ENCODE assay signal across 8 cellular contexts in the genomic region with DNA sequence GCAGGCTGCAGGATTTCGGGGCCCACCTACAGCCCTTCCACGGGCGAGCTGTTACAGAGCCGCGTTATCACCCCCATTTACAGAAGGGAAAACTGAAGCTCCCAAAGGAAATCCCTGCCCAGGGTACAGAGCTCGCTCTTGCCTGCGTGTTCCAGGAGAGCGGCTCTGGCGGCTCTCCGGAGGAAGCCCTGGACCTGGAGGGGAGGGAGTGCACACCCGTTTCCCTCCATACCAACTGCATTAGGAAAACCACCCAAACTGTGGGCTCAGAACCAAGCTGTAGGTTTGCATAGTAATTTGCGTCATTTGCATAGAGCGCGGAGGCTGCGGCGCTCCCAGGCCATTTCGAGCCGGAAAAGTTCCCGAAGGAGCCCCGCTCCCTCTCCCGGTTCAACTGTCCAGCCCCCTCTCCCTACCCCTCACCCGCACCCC. TPM values are rescaled to one million over a fixed set of nuclear protein-coding genes. Genes with fewer than 3 reads are reported as not detected.
DNase-seq lines count a peak whose midpoint lies in the region; ATAC-seq and TF ChIP-seq lines count a peak whose summit lies in the region.

No MANE protein-coding gene starts in this region.

- peak overlapping the region in 2 of 3 donors; percentile 93 to 97 for H3K27ac Mint-ChIP-seq in CD4-positive, CD25-positive, alpha-beta regulatory T cell
- peak overlapping the region; percentile 81 for H3K27ac Mint-ChIP-seq in activated CD8-positive, alpha-beta T cell treated with anti-CD3 and anti-CD28 coated beads for 36 hours
- H3K27ac Mint-ChIP-seq in progenitor cell of endocrine pancreas, result peak overlapping the region; percentile 74

- peaks cover 0 to 15% (median 7%) of the 10 kb centered on the region in 4 donors for H3K4me1 Mint-ChIP-seq in CD4-positive, CD25-positive, alpha-beta regulatory T cell
- peaks cover 5% of the 10 kb centered on the region for H3K4me1 Mint-ChIP-seq in activated CD8-positive, alpha-beta T cell treated with anti-CD3 and anti-CD28 coated beads for 36 hours (ENCODE audit: low read depth)
- no peaks in the 10 kb centered on the region for H3K4me1 Mint-ChIP-seq in progenitor cell of endocrine pancreas (ENCODE audit: low read depth)

- TF ChIP-seq CTCF in activated CD8-positive, alpha-beta T cell treated with anti-CD3 and anti-CD28 coated beads for 36 hours (IDR thresholded peaks at IDR 0.05), result no peak
- TF ChIP-seq CTCF in progenitor cell of endocrine pancreas (IDR thresholded peaks at IDR 0.05; ENCODE audit: unreplicated experiment), result no peak

- intact Hi-C loops in activated CD8-positive, alpha-beta T cell treated with anti-CD3 and anti-CD28 coated beads for 36 hours (cut with micrococcal nuclease), result loop anchor here (2.0 to 10.0 kb wide), 3 partner anchors 24 to 227 kb away; partner anchors contain the start of gene ADGRB2

- peak overlapping the region; percentile 82 for H3K27ac ChIP-seq in CD4-positive, CD25-positive, alpha-beta regulatory T cell (ENCODE audit: insufficient read depth, low read length, poor library complexity, severe bottlenecking)

- POLR2A ChIA-PET in activated CD8-positive, alpha-beta T cell treated with anti-CD3 and anti-CD28 coated beads for 36 hours (lab: Charles Lee), result interaction anchor here (0.6 to 3.2 kb wide), 8 partner anchors 11 to 228 kb away, joined by 3 to 17 read pairs (median 4); no protein-coding TSS in a partner anchor

- peaks cover 4% of the 10 kb centered on the region for H3K27me3 ChIP-seq in CD4-positive, CD25-positive, alpha-beta regulatory T cell (ENCODE audit: control insufficient read depth, insufficient read depth, low read length)

- peak overlapping the region; percentile 83 for H3K4me3 ChIP-seq in CD4-positive, CD25-positive, alpha-beta regulatory T cell (ENCODE audit: low read depth, low read length)

- peak overlapping the region; percentile 84 to 94 (median 94) for H3K4me3 Mint-ChIP-seq in CD4-positive, CD25-positive, alpha-beta regulatory T cell
- H3K4me3 Mint-ChIP-seq in activated CD8-positive, alpha-beta T cell treated with anti-CD3 and anti-CD28 coated beads for 36 hours, result peak overlapping the region; percentile 78
- H3K4me3 Mint-ChIP-seq in progenitor cell of endocrine pancreas (ENCODE audit: low read depth), result peak overlapping the region; percentile 84

- peaks cover 0 to 2% (median 0%) of the 10 kb centered on the region in 7 donors for H3K9me3 Mint-ChIP-seq in CD4-positive, CD25-positive, alpha-beta regulatory T cell
- H3K9me3 Mint-ChIP-seq in activated CD8-positive, alpha-beta T cell treated with anti-CD3 and anti-CD28 coated beads for 36 hours, result no peaks in the 10 kb centered on the region
- no peaks in the 10 kb centered on the region for H3K9me3 Mint-ChIP-seq in progenitor cell of endocrine pancreas (ENCODE audit: low read depth)

- DNase-seq in CD4-positive, CD25-positive, alpha-beta regulatory T cell, result no peak
- DNase-seq in HuH-7 (ENCODE audit: low spot score), result peak; percentile 42
- no peak for DNase-seq in activated CD8-positive, alpha-beta T cell treated with anti-CD3 and anti-CD28 coated beads for 36 hours
- peak; percentile 65 for DNase-seq in glomerular visceral epithelial cell (ENCODE audit: extremely low spot score)
- DNase-seq in progenitor cell of endocrine pancreas (ENCODE audit: low spot score, unreplicated experiment), result no peak
- no peak for DNase-seq in ureter (ENCODE audit: low spot score)
- DNase-seq in 8988T, result no peak

- no peaks in the 10 kb centered on the region for H3K27me3 Mint-ChIP-seq in CD4-positive, CD25-positive, alpha-beta regulatory T cell
- H3K27me3 Mint-ChIP-seq in activated CD8-positive, alpha-beta T cell treated with anti-CD3 and anti-CD28 coated beads for 36 hours, result no peaks in the 10 kb centered on the region
- peaks cover 15% of the 10 kb centered on the region for H3K27me3 Mint-ChIP-seq in progenitor cell of endocrine pancreas

- H3K36me3 Mint-ChIP-seq in CD4-positive, CD25-positive, alpha-beta regulatory T cell, result no peaks in the 10 kb centered on the region
- H3K36me3 Mint-ChIP-seq in activated CD8-positive, alpha-beta T cell treated with anti-CD3 and anti-CD28 coated beads for 36 hours (ENCODE audit: low read depth), result no peaks in the 10 kb centered on the region
- no peaks in the 10 kb centered on the region for H3K36me3 Mint-ChIP-seq in progenitor cell of endocrine pancreas (ENCODE audit: insufficient read depth)

- H3K4me1 ChIP-seq in CD4-positive, CD25-positive, alpha-beta regulatory T cell (ENCODE audit: control insufficient read depth, insufficient read depth, low read length, poor library complexity, severe bottlenecking), result peaks cover 19% of the 10 kb centered on the region

- no peaks in the 10 kb centered on the region for H3K36me3 ChIP-seq in CD4-positive, CD25-positive, alpha-beta regulatory T cell (ENCODE audit: control insufficient read depth, insufficient read depth, low read length)

- peak; percentile 33 to 38 for ATAC-seq in CD4-positive, CD25-positive, alpha-beta regulatory T cell (ENCODE audit: low read depth in 2 of 2)
- ATAC-seq in GM19397 (IDR thresholded peaks at IDR 0.05; ENCODE audit: unreplicated experiment), result peak; percentile 22
- peak; percentile 55 for ATAC-seq in activated CD8-positive, alpha-beta T cell treated with anti-CD3 and anti-CD28 coated beads for 36 hours

- CTCF ChIA-PET in activated CD8-positive, alpha-beta T cell treated with anti-CD3 and anti-CD28 coated beads for 36 hours (lab: Charles Lee), result interaction anchor here (0.8 to 5.0 kb wide), 47 partner anchors 9 to 426 kb away, joined by 3 to 129 read pairs (median 5); partner anchors contain the start of genes ADGRB2, CCDC28B, PEF1 and SPOCD1

- no peaks in the 10 kb centered on the region for H3K9me3 ChIP-seq in CD4-positive, CD25-positive, alpha-beta regulatory T cell (ENCODE audit: control insufficient read depth in 2 of 2, low read length in 2 of 2)

RNA-seq across cellular contexts. Expression of gene ADGRB2, which starts 24.7 kb away (rescaled TPM):
- total RNA-seq in CD4-positive, CD25-positive, alpha-beta regulatory T cell, result 1.9 TPM
- under 1 TPM; 0.19 to 0.49 (median 0.31) TPM for polyA plus RNA-seq in CD4-positive, CD25-positive, alpha-beta regulatory T cell
- under 1 TPM; 0.54 to 0.56 TPM for total RNA-seq in activated CD8-positive, alpha-beta T cell treated with anti-CD3 and anti-CD28 coated beads for 36 hours
- total RNA-seq in progenitor cell of endocrine pancreas (4.6 and 5.5 TPM in 2 replicates), ureter (7.5 TPM)

RNA-seq across cellular contexts. Expression of gene SPOCD1, which starts 27.0 kb away (rescaled TPM):
- total RNA-seq in CD4-positive, CD25-positive, alpha-beta regulatory T cell, result 1.1 TPM
- not detected for polyA plus RNA-seq in CD4-positive, CD25-positive, alpha-beta regulatory T cell
- total RNA-seq in activated CD8-positive, alpha-beta T cell treated with anti-CD3 and anti-CD28 coated beads for 36 hours, result not detected
- 0.36 and 0.91 TPM in 2 replicates for total RNA-seq in progenitor cell of endocrine pancreas
- total RNA-seq in ureter, result 39.8 TPM

Comparison
In these comparisons a context has a peak if more than half of its experiments do, and no peak if none do; other contexts are left out.
1. DNase-seq: peak in HuH-7 (single experiment) and glomerular visceral epithelial cell (single experiment); none in CD4-positive, CD25-positive, alpha-beta regulatory T cell (0 of 3), activated CD8-positive, alpha-beta T cell treated with anti-CD3 and anti-CD28 coated beads for 36 hours (single experiment), progenitor cell of endocrine pancreas (single experiment), ureter (single experiment) and 8988T (single experiment).
2. RNA of gene SPOCD1, which starts 27.0 kb away (total RNA-seq): 39.8 TPM in ureter (single experiment); 1.1 TPM in CD4-positive, CD25-positive, alpha-beta regulatory T cell (single experiment), 0.36 to 0.91 TPM in progenitor cell of endocrine pancreas and not detected in activated CD8-positive, alpha-beta T cell treated with anti-CD3 and anti-CD28 coated beads for 36 hours; every median in the first group is over 10 times any median in the second.
3. Peak in every context shown above with its lines, with median percentiles within 50 percentile points of each other: ATAC-seq, H3K27ac Mint-ChIP-seq and H3K4me3 Mint-ChIP-seq.